ENCODE assay signal across 8 cellular contexts in the genomic region with DNA sequence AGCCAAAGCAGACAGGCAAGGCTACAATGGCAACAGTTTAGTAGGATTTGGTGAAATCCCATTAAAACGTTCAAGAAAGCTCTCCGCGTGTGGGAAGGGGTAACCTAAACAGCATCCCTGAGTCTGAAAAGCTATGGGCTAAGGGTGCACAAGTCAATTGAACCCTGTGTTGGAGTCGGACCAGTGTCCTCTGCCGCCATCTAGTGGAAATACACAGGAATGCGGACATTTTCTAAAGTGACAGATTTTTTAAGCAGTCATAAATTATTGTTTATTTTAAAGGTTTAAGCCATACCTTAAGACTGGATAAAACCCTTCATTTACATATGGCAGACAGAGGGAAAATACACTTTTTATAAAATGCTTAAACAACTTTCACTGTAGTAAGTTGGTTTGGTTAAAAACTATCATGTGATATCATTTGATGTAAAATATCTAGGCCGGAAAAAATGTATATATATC. TPM values are rescaled to one million over a fixed set of nuclear protein-coding genes. Genes with fewer than 3 reads are reported as not detected.
A peak's percentile ranks its signal among the peaks of the same experiment; 100 is the strongest.
DNase-seq lines count a peak whose midpoint lies in the region; ATAC-seq and TF ChIP-seq lines count a peak whose summit lies in the region.

No MANE protein-coding gene starts in this region.

- H3K9me3 Mint-ChIP-seq in CD4-positive, alpha-beta memory T cell: no peaks in the 10 kb centered on the region

- POLR2A ChIA-PET in CD4-positive, alpha-beta memory T cell (lab: Charles Lee; ENCODE audit: partially characterized antibody): interaction anchor here (0.6 to 2.1 kb wide), 2 partner anchors 11 to 116 kb away, joined by 4 to 5 read pairs; no protein-coding TSS in a partner anchor
- POLR2A ChIA-PET in OCI-LY7 (lab: Charles Lee): interaction anchor here (1.0 kb wide), 1 partner anchor 9 kb away, joined by 4 read pairs; no protein-coding TSS in a partner anchor

- H3K79me2 ChIP-seq in OCI-LY7 (ENCODE audit: insufficient read depth, low read depth, low read length): no peaks in the 10 kb centered on the region
- H3K79me2 ChIP-seq in fibroblast of lung (ENCODE audit: control insufficient read depth, insufficient read depth, low read length): no peaks in the 10 kb centered on the region

- CTCF ChIA-PET in CD4-positive, alpha-beta memory T cell (lab: Charles Lee; ENCODE audit: partially characterized antibody): interaction anchor here (0.6 to 5.9 kb wide), 14 partner anchors 10 to 715 kb away, joined by 3 to 37 read pairs (median 6); partner anchors contain the start of gene LSM14A
- CTCF ChIA-PET in OCI-LY7 (lab: Charles Lee; ENCODE audit: unreplicated experiment): interaction anchor here (1.0 to 1.1 kb wide), 2 partner anchors 26 to 56 kb away, joined by 3 to 4 read pairs; no protein-coding TSS in a partner anchor

- BruUV-seq in OCI-LY7 (replicated peaks; lab: Mats Ljungman, UMichigan): no TSS peak

- H3K36me3 Mint-ChIP-seq in CD4-positive, alpha-beta memory T cell: no peaks in the 10 kb centered on the region

- no peaks in the 10 kb centered on the region for H3K9me3 ChIP-seq in CD4-positive, alpha-beta memory T cell (ENCODE audit: control insufficient read depth in 1 of 2, low read length in 2 of 2)
- H3K9me3 ChIP-seq in OCI-LY7 (ENCODE audit: low read length) (no peaks in the 10 kb centered on the region), fibroblast of lung (ENCODE audit: control insufficient read depth, insufficient read depth, low read depth, low read length) (no peaks in the 10 kb centered on the region), neutrophil (no peaks in the 10 kb centered on the region), uterus (no peaks in the 10 kb centered on the region)

- no peak overlapping the region for H3K9ac ChIP-seq in fibroblast of lung (ENCODE audit: insufficient read depth, low read length)

- TF ChIP-seq CTCF in HFF-Myc (IDR thresholded peaks at IDR 0.05; ENCODE audit: low read depth, low read length, missing control alignments) (peak; percentile 78), OCI-LY7 (conservative IDR thresholded peaks at IDR 0.05; ENCODE audit: low read length) (peak; percentile 95), fibroblast of lung (conservative IDR thresholded peaks at IDR 0.05 in 1 of 2, IDR thresholded peaks at IDR 0.05 in 1 of 2; ENCODE audit: low read depth in 1 of 2, low read length in 2 of 2) (peak; percentile 78 to 87), neutrophil (IDR thresholded peaks at IDR 0.05) (peak; percentile 67), uterus (IDR thresholded peaks at IDR 0.05) (peak; percentile 66 to 72 (median 71)), omental fat pad (IDR thresholded peaks at IDR 0.05) (peak in 1 of 3 donors; percentile 9)

- H3K27ac ChIP-seq in CD4-positive, alpha-beta memory T cell (ENCODE audit: low read depth, low read length): no peak overlapping the region
- H3K27ac ChIP-seq in OCI-LY7 (ENCODE audit: low read depth, low read length, poor library complexity, severe bottlenecking) (no peak overlapping the region), fibroblast of lung (ENCODE audit: insufficient read depth, low read length) (no peak overlapping the region), neutrophil (no peak overlapping the region), uterus (no peak overlapping the region)

- TF ChIP-seq POLR2A in uterus (IDR thresholded peaks at IDR 0.05): no peak

- DNase-seq in CD4-positive, alpha-beta memory T cell: peak; percentile 54 to 60 (median 59)
- DNase-seq in HFF-Myc (ENCODE audit: extremely low read depth, low read depth) (peak; percentile 26), OCI-LY7 (ENCODE audit: low spot score) (peak; percentile 71), activated T-cell treated with anti-CD3 and anti-CD28 coated beads for 48 hours (ENCODE audit: low read depth) (peak; percentile 35), fibroblast of lung (ENCODE audit: low read depth in 2 of 2) (peak; percentile 24 to 61), uterus (peak; percentile 23 to 29), omental fat pad (ENCODE audit: low spot score) (no peak)

- no peaks in the 10 kb centered on the region for H3K27me3 ChIP-seq in CD4-positive, alpha-beta memory T cell (ENCODE audit: insufficient read depth, low read length)
- H3K27me3 ChIP-seq in fibroblast of lung (ENCODE audit: control insufficient read depth, insufficient read depth, low read length): no peaks in the 10 kb centered on the region
- no peaks in the 10 kb centered on the region for H3K27me3 ChIP-seq in neutrophil
- no peaks in the 10 kb centered on the region for H3K27me3 ChIP-seq in uterus

- no peaks in the 10 kb centered on the region for H3K9me2 ChIP-seq in OCI-LY7 (ENCODE audit: insufficient read depth, low read length)

- no peak overlapping the region for H3K27ac Mint-ChIP-seq in CD4-positive, alpha-beta memory T cell

- no peak for ATAC-seq in omental fat pad (ENCODE audit: low FRiP score)

- no peak overlapping the region for H3K4me3 ChIP-seq in CD4-positive, alpha-beta memory T cell (ENCODE audit: low read length in 2 of 2)
- H3K4me3 ChIP-seq in HFF-Myc (replicated peaks; ENCODE audit: low read depth, low read length): no peak overlapping the region
- no peak overlapping the region for H3K4me3 ChIP-seq in OCI-LY7 (ENCODE audit: low read depth, low read length, poor library complexity, severe bottlenecking)
- H3K4me3 ChIP-seq in fibroblast of lung (replicated peaks in 1 of 4; ENCODE audit: control extremely low read depth in 1 of 4, insufficient read depth in 1 of 4, low read depth in 3 of 4, low read length in 4 of 4): no peak overlapping the region
- no peak overlapping the region for H3K4me3 ChIP-seq in neutrophil (ENCODE audit: low read depth in 1 of 2, low read length in 1 of 2)
- no peak overlapping the region for H3K4me3 ChIP-seq in uterus

- no peaks in the 10 kb centered on the region for H3K4me1 ChIP-seq in CD4-positive, alpha-beta memory T cell (ENCODE audit: insufficient read depth, low read length)
- no peaks in the 10 kb centered on the region for H3K4me1 ChIP-seq in OCI-LY7 (ENCODE audit: insufficient read depth, low read length, poor library complexity, severe bottlenecking)
- no peaks in the 10 kb centered on the region for H3K4me1 ChIP-seq in fibroblast of lung (ENCODE audit: control insufficient read depth, extremely low read depth, insufficient read depth, low read length)
- H3K4me1 ChIP-seq in neutrophil (ENCODE audit: control insufficient read depth in 1 of 2, insufficient read depth in 1 of 2, low read depth in 1 of 2, low read length in 1 of 2): no peaks in the 10 kb centered on the region
- H3K4me1 ChIP-seq in uterus: no peaks in the 10 kb centered on the region

- H3K36me3 ChIP-seq in CD4-positive, alpha-beta memory T cell (ENCODE audit: insufficient read depth, low read length): no peaks in the 10 kb centered on the region
- H3K36me3 ChIP-seq in OCI-LY7 (ENCODE audit: insufficient read depth, low read length) (no peaks in the 10 kb centered on the region), fibroblast of lung (ENCODE audit: control insufficient read depth, insufficient read depth, low read length) (no peaks in the 10 kb centered on the region), neutrophil (no peaks in the 10 kb centered on the region), uterus (no peaks in the 10 kb centered on the region)

- H4K20me1 ChIP-seq in OCI-LY7 (ENCODE audit: insufficient read depth, low read length) (no peaks in the 10 kb centered on the region), fibroblast of lung (ENCODE audit: control insufficient read depth, extremely low read depth, insufficient read depth, low read length) (no peaks in the 10 kb centered on the region)

- H2AFZ ChIP-seq in OCI-LY7 (ENCODE audit: low read length) (no peak overlapping the region), fibroblast of lung (ENCODE audit: low read length) (no peak overlapping the region)

- H3K4me2 ChIP-seq in OCI-LY7 (ENCODE audit: low read length) (no peak overlapping the region), fibroblast of lung (ENCODE audit: extremely low read depth, insufficient read depth, low read length) (no peak overlapping the region)

- H3K27me3 Mint-ChIP-seq in CD4-positive, alpha-beta memory T cell: peaks cover 0 to 1% of the 10 kb centered on the region in 2 donors

- peaks cover 0 to 2% (median under 1%) of the 10 kb centered on the region in 4 donors for H3K4me1 Mint-ChIP-seq in CD4-positive, alpha-beta memory T cell

- H3K4me3 Mint-ChIP-seq in CD4-positive, alpha-beta memory T cell: no peak overlapping the region

- intact Hi-C loops in CD4-positive, alpha-beta memory T cell (cut with micrococcal nuclease): loop anchor here (1.0 kb wide), 2 partner anchors 24 to 367 kb away; no protein-coding TSS in a partner anchor
- intact Hi-C loops in OCI-LY7 (cut with micrococcal nuclease; ENCODE audit: unreplicated experiment): loop anchor here (1.0 to 2.0 kb wide), 2 partner anchors 24 to 103 kb away; no protein-coding TSS in a partner anchor
- intact Hi-C loops in uterus (cut with DNase I; ENCODE audit: low total_unique reads): loop anchor here (5.0 kb wide), 1 partner anchor 368 kb away; no protein-coding TSS in a partner anchor

RNA-seq across cellular contexts. Expression of gene LSM14A, which starts 26.5 kb away (rescaled TPM):
- total RNA-seq in CD4-positive, alpha-beta memory T cell: 100 to 1,000 TPM; 158 to 168 TPM
- 100 to 1,000 TPM; 172 to 176 TPM for polyA plus RNA-seq in CD4-positive, alpha-beta memory T cell
- 151 and 182 TPM in 2 replicates for total RNA-seq in OCI-LY7 (2014; rRNA removed; shearing (Covaris generic))
- total RNA-seq in OCI-LY7 (2022) (189 and 234 TPM in 2 replicates), fibroblast of lung (73.4 and 97.8 TPM in 2 replicates), uterus (100 to 1,000 TPM in 3 of 4 donors, 10 to 100 TPM in 1; 57.1 to 161 (median 119) TPM), omental fat pad (100 to 1,000 TPM in 1 of 4 donors, 10 to 100 TPM in 3; 63.0 to 128 (median 93.1) TPM)
- 82.2 and 82.5 TPM in 2 replicates for polyA plus RNA-seq in fibroblast of lung
- polyA plus RNA-seq in fibroblast of lung (2012): 67.2 and 68.4 TPM in 2 replicates
- polyA minus RNA-seq in fibroblast of lung (ENCODE audit: low replicate concordance): 71.5 and 114 TPM in 2 replicates
